2 cellular contexts compared by ENCODE assay signal in the genomic region with DNA sequence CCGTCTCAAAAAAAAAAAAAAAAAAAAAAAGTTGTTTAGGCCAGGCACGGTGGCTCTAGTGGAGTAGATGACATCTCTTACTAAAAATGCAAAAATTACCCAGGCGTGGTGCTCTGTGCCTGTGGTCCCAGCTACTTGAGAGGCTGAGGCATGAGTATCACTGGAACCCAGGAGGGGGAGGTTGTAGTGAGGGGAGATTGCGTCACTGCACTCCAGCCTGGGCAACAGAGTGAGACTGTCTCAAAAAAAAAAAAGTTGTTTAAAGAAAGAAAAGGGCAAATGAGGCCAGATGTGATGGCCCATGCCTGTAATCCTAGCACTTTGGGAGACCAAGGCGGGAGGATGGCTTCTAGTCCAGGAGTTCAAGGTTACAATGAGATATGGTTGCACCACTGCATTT.
TF ChIP-seq lines count a peak whose summit lies in the region.

No MANE protein-coding gene starts in this region.

TF ChIP-seq in Ishikawa, 13 proteins besides CTCF, POLR2A, EP300 and RAD21:
- TF ChIP-seq TAF1 (IDR thresholded peaks at IDR 0.05; ENCODE audit: low read depth): no peak
- TF ChIP-seq, protein P1, sequence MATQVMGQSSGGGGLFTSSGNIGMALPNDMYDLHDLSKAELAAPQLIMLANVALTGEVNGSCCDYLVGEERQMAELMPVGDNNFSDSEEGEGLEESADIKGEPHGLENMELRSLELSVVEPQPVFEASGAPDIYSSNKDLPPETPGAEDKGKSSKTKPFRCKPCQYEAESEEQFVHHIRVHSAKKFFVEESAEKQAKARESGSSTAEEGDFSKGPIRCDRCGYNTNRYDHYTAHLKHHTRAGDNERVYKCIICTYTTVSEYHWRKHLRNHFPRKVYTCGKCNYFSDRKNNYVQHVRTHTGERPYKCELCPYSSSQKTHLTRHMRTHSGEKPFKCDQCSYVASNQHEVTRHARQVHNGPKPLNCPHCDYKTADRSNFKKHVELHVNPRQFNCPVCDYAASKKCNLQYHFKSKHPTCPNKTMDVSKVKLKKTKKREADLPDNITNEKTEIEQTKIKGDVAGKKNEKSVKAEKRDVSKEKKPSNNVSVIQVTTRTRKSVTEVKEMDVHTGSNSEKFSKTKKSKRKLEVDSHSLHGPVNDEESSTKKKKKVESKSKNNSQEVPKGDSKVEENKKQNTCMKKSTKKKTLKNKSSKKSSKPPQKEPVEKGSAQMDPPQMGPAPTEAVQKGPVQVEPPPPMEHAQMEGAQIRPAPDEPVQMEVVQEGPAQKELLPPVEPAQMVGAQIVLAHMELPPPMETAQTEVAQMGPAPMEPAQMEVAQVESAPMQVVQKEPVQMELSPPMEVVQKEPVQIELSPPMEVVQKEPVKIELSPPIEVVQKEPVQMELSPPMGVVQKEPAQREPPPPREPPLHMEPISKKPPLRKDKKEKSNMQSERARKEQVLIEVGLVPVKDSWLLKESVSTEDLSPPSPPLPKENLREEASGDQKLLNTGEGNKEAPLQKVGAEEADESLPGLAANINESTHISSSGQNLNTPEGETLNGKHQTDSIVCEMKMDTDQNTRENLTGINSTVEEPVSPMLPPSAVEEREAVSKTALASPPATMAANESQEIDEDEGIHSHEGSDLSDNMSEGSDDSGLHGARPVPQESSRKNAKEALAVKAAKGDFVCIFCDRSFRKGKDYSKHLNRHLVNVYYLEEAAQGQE (IDR thresholded peaks at IDR 0.05; ENCODE audit: low read depth): no peak
- 0 out of 2 replicates have a peak, but pooled peaks have one; percentile 10 for TF ChIP-seq TEAD4 (IDR thresholded peaks at IDR 0.05)
- TF ChIP-seq CEBPB (IDR thresholded peaks at IDR 0.05): peak; percentile 84
- no peak for TF ChIP-seq ZBTB7A (IDR thresholded peaks at IDR 0.05; ENCODE audit: low read depth)
- TF ChIP-seq, protein P2, sequence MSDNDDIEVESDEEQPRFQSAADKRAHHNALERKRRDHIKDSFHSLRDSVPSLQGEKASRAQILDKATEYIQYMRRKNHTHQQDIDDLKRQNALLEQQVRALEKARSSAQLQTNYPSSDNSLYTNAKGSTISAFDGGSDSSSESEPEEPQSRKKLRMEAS (IDR thresholded peaks at IDR 0.05): no peak

TF ChIP-seq in GM12878, 131 proteins besides CTCF, POLR2A, EP300 and RAD21:
- TF ChIP-seq CREM (IDR thresholded peaks at IDR 0.05; ENCODE audit: low read depth): no peak
- no peak for TF ChIP-seq BRCA1 (IDR thresholded peaks at IDR 0.05; ENCODE audit: low read depth, low read length)
- no peak for TF ChIP-seq ZSCAN29 (IDR thresholded peaks at IDR 0.05)
- TF ChIP-seq, protein P3, sequence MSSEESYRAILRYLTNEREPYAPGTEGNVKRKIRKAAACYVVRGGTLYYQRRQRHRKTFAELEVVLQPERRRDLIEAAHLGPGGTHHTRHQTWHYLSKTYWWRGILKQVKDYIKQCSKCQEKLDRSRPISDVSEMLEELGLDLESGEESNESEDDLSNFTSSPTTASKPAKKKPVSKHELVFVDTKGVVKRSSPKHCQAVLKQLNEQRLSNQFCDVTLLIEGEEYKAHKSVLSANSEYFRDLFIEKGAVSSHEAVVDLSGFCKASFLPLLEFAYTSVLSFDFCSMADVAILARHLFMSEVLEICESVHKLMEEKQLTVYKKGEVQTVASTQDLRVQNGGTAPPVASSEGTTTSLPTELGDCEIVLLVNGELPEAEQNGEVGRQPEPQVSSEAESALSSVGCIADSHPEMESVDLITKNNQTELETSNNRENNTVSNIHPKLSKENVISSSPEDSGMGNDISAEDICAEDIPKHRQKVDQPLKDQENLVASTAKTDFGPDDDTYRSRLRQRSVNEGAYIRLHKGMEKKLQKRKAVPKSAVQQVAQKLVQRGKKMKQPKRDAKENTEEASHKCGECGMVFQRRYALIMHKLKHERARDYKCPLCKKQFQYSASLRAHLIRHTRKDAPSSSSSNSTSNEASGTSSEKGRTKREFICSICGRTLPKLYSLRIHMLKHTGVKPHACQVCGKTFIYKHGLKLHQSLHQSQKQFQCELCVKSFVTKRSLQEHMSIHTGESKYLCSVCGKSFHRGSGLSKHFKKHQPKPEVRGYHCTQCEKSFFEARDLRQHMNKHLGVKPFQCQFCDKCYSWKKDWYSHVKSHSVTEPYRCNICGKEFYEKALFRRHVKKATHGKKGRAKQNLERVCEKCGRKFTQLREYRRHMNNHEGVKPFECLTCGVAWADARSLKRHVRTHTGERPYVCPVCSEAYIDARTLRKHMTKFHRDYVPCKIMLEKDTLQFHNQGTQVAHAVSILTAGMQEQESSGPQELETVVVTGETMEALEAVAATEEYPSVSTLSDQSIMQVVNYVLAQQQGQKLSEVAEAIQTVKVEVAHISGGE (CRISPR knock-in tag; IDR thresholded peaks at IDR 0.05): no peak
- TF ChIP-seq NFXL1 (IDR thresholded peaks at IDR 0.05; ENCODE audit: borderline replicate concordance): no peak
- TF ChIP-seq, protein P4, sequence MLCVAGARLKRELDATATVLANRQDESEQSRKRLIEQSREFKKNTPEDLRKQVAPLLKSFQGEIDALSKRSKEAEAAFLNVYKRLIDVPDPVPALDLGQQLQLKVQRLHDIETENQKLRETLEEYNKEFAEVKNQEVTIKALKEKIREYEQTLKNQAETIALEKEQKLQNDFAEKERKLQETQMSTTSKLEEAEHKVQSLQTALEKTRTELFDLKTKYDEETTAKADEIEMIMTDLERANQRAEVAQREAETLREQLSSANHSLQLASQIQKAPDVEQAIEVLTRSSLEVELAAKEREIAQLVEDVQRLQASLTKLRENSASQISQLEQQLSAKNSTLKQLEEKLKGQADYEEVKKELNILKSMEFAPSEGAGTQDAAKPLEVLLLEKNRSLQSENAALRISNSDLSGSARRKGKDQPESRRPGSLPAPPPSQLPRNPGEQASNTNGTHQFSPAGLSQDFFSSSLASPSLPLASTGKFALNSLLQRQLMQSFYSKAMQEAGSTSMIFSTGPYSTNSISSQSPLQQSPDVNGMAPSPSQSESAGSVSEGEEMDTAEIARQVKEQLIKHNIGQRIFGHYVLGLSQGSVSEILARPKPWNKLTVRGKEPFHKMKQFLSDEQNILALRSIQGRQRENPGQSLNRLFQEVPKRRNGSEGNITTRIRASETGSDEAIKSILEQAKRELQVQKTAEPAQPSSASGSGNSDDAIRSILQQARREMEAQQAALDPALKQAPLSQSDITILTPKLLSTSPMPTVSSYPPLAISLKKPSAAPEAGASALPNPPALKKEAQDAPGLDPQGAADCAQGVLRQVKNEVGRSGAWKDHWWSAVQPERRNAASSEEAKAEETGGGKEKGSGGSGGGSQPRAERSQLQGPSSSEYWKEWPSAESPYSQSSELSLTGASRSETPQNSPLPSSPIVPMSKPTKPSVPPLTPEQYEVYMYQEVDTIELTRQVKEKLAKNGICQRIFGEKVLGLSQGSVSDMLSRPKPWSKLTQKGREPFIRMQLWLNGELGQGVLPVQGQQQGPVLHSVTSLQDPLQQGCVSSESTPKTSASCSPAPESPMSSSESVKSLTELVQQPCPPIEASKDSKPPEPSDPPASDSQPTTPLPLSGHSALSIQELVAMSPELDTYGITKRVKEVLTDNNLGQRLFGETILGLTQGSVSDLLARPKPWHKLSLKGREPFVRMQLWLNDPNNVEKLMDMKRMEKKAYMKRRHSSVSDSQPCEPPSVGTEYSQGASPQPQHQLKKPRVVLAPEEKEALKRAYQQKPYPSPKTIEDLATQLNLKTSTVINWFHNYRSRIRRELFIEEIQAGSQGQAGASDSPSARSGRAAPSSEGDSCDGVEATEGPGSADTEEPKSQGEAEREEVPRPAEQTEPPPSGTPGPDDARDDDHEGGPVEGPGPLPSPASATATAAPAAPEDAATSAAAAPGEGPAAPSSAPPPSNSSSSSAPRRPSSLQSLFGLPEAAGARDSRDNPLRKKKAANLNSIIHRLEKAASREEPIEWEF (IDR thresholded peaks at IDR 0.05; ENCODE audit: insufficient replicate concordance, low read depth, low read length): no peak
- TF ChIP-seq BHLHE40 (IDR thresholded peaks at IDR 0.05; ENCODE audit: borderline replicate concordance in 1 of 2, low read depth in 2 of 2, low read length in 1 of 2): no peak
- no peak for TF ChIP-seq IKZF2 (IDR thresholded peaks at IDR 0.05)
- TF ChIP-seq RELA (IDR thresholded peaks at IDR 0.05; ENCODE audit: borderline replicate concordance, partially characterized antibody): no peak
- TF ChIP-seq, protein P5, sequence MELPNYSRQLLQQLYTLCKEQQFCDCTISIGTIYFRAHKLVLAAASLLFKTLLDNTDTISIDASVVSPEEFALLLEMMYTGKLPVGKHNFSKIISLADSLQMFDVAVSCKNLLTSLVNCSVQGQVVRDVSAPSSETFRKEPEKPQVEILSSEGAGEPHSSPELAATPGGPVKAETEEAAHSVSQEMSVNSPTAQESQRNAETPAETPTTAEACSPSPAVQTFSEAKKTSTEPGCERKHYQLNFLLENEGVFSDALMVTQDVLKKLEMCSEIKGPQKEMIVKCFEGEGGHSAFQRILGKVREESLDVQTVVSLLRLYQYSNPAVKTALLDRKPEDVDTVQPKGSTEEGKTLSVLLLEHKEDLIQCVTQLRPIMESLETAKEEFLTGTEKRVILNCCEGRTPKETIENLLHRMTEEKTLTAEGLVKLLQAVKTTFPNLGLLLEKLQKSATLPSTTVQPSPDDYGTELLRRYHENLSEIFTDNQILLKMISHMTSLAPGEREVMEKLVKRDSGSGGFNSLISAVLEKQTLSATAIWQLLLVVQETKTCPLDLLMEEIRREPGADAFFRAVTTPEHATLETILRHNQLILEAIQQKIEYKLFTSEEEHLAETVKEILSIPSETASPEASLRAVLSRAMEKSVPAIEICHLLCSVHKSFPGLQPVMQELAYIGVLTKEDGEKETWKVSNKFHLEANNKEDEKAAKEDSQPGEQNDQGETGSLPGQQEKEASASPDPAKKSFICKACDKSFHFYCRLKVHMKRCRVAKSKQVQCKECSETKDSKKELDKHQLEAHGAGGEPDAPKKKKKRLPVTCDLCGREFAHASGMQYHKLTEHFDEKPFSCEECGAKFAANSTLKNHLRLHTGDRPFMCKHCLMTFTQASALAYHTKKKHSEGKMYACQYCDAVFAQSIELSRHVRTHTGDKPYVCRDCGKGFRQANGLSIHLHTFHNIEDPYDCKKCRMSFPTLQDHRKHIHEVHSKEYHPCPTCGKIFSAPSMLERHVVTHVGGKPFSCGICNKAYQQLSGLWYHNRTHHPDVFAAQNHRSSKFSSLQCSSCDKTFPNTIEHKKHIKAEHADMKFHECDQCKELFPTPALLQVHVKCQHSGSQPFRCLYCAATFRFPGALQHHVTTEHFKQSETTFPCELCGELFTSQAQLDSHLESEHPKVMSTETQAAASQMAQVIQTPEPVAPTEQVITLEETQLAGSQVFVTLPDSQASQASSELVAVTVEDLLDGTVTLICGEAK (IDR thresholded peaks at IDR 0.05; ENCODE audit: borderline replicate concordance): no peak
- no peak for TF ChIP-seq TBL1XR1 (IDR thresholded peaks at IDR 0.05; ENCODE audit: low read depth, low read length)
- TF ChIP-seq SUZ12 (IDR thresholded peaks at IDR 0.05; ENCODE audit: unreplicated experiment): no peak
- no peak for TF ChIP-seq CHD4 (IDR thresholded peaks at IDR 0.05)
- TF ChIP-seq, protein P1 (IDR thresholded peaks at IDR 0.05; ENCODE audit: low read depth, low read length): no peak
